2 cellular contexts compared by ENCODE assay signal in the genomic region with DNA sequence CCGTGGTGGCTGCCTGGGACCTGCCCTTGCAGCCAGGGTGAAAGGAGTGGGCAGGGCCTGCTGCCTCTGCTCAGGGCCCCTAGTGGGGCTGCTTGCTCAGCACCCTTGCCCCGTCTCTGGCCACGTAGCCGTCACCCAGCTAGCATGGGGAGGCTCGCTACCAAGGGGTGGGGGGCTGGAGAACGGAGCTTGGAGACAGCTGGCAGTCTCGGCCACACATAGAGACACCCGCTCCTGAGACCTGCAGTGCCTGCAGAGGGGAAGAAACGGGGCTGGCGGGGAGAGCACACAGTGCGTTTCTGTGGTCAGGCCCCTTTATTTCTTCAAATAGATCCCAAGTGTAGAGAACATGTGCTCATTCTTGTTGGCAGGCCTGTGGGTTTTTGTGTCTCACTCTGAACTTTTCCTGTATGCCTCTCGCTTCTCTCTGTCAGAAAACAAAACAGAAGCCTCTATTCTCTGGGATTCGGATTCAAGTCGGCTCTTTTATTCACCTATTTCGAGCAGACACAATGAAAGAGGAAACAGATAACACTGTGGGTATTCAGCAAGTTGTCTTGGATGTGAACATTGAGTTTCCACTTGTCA.
TF ChIP-seq lines count a peak whose summit lies in the region.

No MANE protein-coding gene starts in this region.

TF ChIP-seq in endothelial cell of umbilical vein, 7 proteins besides CTCF, POLR2A, EP300 and RAD21:
- TF ChIP-seq EZH2 (IDR thresholded peaks at IDR 0.05; ENCODE audit: borderline replicate concordance, low read depth, low read length, severe bottlenecking) (no peak), JUN (IDR thresholded peaks at IDR 0.05; ENCODE audit: borderline replicate concordance, insufficient read depth, insufficient read length, low read depth) (no peak), FOS (IDR thresholded peaks at IDR 0.05; ENCODE audit: borderline replicate concordance, insufficient read depth, low read length) (no peak), MYC (IDR thresholded peaks at IDR 0.05; ENCODE audit: low read depth, low read length) (no peak), POLR2AphosphoS5 (IDR thresholded peaks at IDR 0.05; ENCODE audit: insufficient read depth, low read depth, low read length) (no peak)
- TF ChIP-seq, protein P1, sequence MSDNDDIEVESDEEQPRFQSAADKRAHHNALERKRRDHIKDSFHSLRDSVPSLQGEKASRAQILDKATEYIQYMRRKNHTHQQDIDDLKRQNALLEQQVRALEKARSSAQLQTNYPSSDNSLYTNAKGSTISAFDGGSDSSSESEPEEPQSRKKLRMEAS (IDR thresholded peaks at IDR 0.05; ENCODE audit: insufficient read depth, insufficient read length): no peak

TF ChIP-seq in SK-N-SH treated with all-trans-retinoic acid at 6 μM for 48 hours, 23 proteins besides CTCF, POLR2A, EP300 and RAD21:
- TF ChIP-seq ZNF565 (CRISPR knock-in tag; conservative IDR thresholded peaks at IDR 0.05; ENCODE audit: low read depth): no peak
- TF ChIP-seq TOX (CRISPR knock-in tag; IDR thresholded peaks at IDR 0.05; ENCODE audit: borderline replicate concordance): no peak
- TF ChIP-seq, protein P2, sequence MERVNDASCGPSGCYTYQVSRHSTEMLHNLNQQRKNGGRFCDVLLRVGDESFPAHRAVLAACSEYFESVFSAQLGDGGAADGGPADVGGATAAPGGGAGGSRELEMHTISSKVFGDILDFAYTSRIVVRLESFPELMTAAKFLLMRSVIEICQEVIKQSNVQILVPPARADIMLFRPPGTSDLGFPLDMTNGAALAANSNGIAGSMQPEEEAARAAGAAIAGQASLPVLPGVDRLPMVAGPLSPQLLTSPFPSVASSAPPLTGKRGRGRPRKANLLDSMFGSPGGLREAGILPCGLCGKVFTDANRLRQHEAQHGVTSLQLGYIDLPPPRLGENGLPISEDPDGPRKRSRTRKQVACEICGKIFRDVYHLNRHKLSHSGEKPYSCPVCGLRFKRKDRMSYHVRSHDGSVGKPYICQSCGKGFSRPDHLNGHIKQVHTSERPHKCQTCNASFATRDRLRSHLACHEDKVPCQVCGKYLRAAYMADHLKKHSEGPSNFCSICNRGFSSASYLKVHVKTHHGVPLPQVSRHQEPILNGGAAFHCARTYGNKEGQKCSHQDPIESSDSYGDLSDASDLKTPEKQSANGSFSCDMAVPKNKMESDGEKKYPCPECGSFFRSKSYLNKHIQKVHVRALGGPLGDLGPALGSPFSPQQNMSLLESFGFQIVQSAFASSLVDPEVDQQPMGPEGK (CRISPR knock-in tag; IDR thresholded peaks at IDR 0.05; ENCODE audit: borderline replicate concordance): no peak
- TF ChIP-seq, protein P3, sequence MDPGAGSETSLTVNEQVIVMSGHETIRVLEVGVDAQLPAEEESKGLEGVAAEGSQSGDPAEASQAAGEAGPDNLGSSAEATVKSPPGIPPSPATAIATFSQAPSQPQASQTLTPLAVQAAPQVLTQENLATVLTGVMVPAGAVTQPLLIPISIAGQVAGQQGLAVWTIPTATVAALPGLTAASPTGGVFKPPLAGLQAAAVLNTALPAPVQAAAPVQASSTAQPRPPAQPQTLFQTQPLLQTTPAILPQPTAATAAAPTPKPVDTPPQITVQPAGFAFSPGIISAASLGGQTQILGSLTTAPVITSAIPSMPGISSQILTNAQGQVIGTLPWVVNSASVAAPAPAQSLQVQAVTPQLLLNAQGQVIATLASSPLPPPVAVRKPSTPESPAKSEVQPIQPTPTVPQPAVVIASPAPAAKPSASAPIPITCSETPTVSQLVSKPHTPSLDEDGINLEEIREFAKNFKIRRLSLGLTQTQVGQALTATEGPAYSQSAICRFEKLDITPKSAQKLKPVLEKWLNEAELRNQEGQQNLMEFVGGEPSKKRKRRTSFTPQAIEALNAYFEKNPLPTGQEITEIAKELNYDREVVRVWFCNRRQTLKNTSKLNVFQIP (CRISPR knock-in tag; IDR thresholded peaks at IDR 0.05; ENCODE audit: borderline replicate concordance, low read depth): no peak
- TF ChIP-seq CSDC2 (CRISPR knock-in tag; IDR thresholded peaks at IDR 0.05): no peak
- TF ChIP-seq, protein P4, sequence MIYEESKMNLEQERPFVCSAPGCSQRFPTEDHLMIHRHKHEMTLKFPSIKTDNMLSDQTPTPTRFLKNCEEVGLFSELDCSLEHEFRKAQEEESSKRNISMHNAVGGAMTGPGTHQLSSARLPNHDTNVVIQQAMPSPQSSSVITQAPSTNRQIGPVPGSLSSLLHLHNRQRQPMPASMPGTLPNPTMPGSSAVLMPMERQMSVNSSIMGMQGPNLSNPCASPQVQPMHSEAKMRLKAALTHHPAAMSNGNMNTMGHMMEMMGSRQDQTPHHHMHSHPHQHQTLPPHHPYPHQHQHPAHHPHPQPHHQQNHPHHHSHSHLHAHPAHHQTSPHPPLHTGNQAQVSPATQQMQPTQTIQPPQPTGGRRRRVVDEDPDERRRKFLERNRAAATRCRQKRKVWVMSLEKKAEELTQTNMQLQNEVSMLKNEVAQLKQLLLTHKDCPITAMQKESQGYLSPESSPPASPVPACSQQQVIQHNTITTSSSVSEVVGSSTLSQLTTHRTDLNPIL (CRISPR knock-in tag; IDR thresholded peaks at IDR 0.05; ENCODE audit: low read depth): no peak
- TF ChIP-seq, protein P5, sequence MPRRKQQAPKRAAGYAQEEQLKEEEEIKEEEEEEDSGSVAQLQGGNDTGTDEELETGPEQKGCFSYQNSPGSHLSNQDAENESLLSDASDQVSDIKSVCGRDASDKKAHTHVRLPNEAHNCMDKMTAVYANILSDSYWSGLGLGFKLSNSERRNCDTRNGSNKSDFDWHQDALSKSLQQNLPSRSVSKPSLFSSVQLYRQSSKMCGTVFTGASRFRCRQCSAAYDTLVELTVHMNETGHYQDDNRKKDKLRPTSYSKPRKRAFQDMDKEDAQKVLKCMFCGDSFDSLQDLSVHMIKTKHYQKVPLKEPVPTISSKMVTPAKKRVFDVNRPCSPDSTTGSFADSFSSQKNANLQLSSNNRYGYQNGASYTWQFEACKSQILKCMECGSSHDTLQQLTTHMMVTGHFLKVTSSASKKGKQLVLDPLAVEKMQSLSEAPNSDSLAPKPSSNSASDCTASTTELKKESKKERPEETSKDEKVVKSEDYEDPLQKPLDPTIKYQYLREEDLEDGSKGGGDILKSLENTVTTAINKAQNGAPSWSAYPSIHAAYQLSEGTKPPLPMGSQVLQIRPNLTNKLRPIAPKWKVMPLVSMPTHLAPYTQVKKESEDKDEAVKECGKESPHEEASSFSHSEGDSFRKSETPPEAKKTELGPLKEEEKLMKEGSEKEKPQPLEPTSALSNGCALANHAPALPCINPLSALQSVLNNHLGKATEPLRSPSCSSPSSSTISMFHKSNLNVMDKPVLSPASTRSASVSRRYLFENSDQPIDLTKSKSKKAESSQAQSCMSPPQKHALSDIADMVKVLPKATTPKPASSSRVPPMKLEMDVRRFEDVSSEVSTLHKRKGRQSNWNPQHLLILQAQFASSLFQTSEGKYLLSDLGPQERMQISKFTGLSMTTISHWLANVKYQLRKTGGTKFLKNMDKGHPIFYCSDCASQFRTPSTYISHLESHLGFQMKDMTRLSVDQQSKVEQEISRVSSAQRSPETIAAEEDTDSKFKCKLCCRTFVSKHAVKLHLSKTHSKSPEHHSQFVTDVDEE (CRISPR knock-in tag; IDR thresholded peaks at IDR 0.05): no peak
- no peak for TF ChIP-seq TCF4 (CRISPR knock-in tag; IDR thresholded peaks at IDR 0.05; ENCODE audit: borderline replicate concordance)
- TF ChIP-seq BACH2 (CRISPR knock-in tag; IDR thresholded peaks at IDR 0.05; ENCODE audit: borderline replicate concordance): no peak
- TF ChIP-seq SNAI2 (CRISPR knock-in tag; IDR thresholded peaks at IDR 0.05): no peak
- no peak for TF ChIP-seq ZC3H10 (CRISPR knock-in tag; IDR thresholded peaks at IDR 0.05)
- TF ChIP-seq ARNTL (CRISPR knock-in tag; IDR thresholded peaks at IDR 0.05; ENCODE audit: borderline replicate concordance, low read depth): no peak
- TF ChIP-seq, protein P6, sequence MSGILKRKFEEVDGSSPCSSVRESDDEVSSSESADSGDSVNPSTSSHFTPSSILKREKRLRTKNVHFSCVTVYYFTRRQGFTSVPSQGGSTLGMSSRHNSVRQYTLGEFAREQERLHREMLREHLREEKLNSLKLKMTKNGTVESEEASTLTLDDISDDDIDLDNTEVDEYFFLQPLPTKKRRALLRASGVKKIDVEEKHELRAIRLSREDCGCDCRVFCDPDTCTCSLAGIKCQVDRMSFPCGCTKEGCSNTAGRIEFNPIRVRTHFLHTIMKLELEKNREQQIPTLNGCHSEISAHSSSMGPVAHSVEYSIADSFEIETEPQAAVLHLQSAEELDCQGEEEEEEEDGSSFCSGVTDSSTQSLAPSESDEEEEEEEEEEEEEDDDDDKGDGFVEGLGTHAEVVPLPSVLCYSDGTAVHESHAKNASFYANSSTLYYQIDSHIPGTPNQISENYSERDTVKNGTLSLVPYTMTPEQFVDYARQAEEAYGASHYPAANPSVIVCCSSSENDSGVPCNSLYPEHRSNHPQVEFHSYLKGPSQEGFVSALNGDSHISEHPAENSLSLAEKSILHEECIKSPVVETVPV (CRISPR knock-in tag; IDR thresholded peaks at IDR 0.05): no peak
- TF ChIP-seq ISL1 (CRISPR knock-in tag; IDR thresholded peaks at IDR 0.05): no peak
- TF ChIP-seq ESRRG (CRISPR knock-in tag; IDR thresholded peaks at IDR 0.05): no peak
- no peak for TF ChIP-seq ZNF8 (CRISPR knock-in tag; IDR thresholded peaks at IDR 0.05)
